Comparison of ENCODE assay signal across 21 cellular contexts in genomic region chr16:55126456-55126855, GRCh38.
"Had no signal": no experiment of that assay in that cellular context is flagged by ENCODE, and none has a peak within 500 bp of the region (broad histone marks: within the 10 kb centered on the region; RNA-seq: fewer than 3 reads in every experiment).

No MANE protein-coding gene starts in this region.

- H3K36me3 ChIP-seq: cardiac muscle cell, pancreas, right atrium auricular region, thyroid gland had no signal

- H3K4me2 ChIP-seq: hepatocyte had no signal

- ATAC-seq: activated CD8-positive, alpha-beta T cell treated with anti-CD3 and anti-CD28 coated beads, Interleukin-2, amount 10 ng/mL, durations not matched to agents 7 days and 5 days; body of pancreas; foreskin keratinocyte; left ventricle myocardium superior; natural killer cell; pancreas; psoas muscle; stimulated activated naive CD8-positive, alpha-beta T cell treated with anti-CD3 and anti-CD28 coated beads, Interleukin-15, Interleukin-2, amounts not matched to agents 100 U/mL and 50 U/mL, for 24 hours had no signal

- H3K9me3 ChIP-seq: pancreas, psoas muscle, thyroid gland had no signal

- H3K79me2 ChIP-seq: hepatocyte had no signal

- H3K4me1 ChIP-seq: body of pancreas, foreskin keratinocyte, pancreas, psoas muscle, right atrium auricular region, thyroid gland had no signal

- H3K27ac ChIP-seq: body of pancreas, cardiac muscle cell, foreskin keratinocyte, hepatocyte, pancreas, psoas muscle, right atrium auricular region, thyroid gland, VCaP had no signal

- DNase-seq: activated CD4-positive, alpha-beta T cell treated with anti-CD3 and anti-CD28 coated beads, Interleukin-2, amount 10 ng/mL, durations not matched to agents 7 days and 5 days; activated CD4-positive, CD25-positive, alpha-beta regulatory T cell treated with anti-CD3 and anti-CD28 coated beads, Interleukin-2, amount 50 U/mL, for 72 hours; activated CD8-positive, alpha-beta T cell treated with anti-CD3 and anti-CD28 coated beads, Interleukin-2, amount 10 ng/mL, durations not matched to agents 7 days and 5 days; activated gamma-delta T cell treated with Interleukin-2 at 50 U/mL for 16 hours; anterior cingulate cortex; body of pancreas; effector memory CD4-positive, alpha-beta T cell; foreskin keratinocyte; kidney glomerular epithelial cell; left ventricle myocardium superior; mammary epithelial cell; natural killer cell; pancreas; psoas muscle; stimulated activated CD4-positive, alpha-beta T cell treated with anti-CD3 and anti-CD28 coated beads, Interleukin-4, amount 100 ng/mL, for 24 hours; stimulated activated naive CD8-positive, alpha-beta T cell treated with anti-CD3 and anti-CD28 coated beads, Interleukin-15, Interleukin-2, amounts not matched to agents 100 U/mL and 50 U/mL, for 24 hours; thyroid gland had no signal

- H3K27me3 ChIP-seq: body of pancreas, cardiac muscle cell, foreskin keratinocyte, hepatocyte, pancreas, right atrium auricular region, thyroid gland had no signal

- H3K4me3 ChIP-seq: body of pancreas, cardiac muscle cell, hepatocyte, pancreas, psoas muscle, right atrium auricular region, thyroid gland had no signal

- H2AFZ ChIP-seq: hepatocyte had no signal
